Comparison of ENCODE assay signal across 1 cellular context in the genomic region with DNA sequence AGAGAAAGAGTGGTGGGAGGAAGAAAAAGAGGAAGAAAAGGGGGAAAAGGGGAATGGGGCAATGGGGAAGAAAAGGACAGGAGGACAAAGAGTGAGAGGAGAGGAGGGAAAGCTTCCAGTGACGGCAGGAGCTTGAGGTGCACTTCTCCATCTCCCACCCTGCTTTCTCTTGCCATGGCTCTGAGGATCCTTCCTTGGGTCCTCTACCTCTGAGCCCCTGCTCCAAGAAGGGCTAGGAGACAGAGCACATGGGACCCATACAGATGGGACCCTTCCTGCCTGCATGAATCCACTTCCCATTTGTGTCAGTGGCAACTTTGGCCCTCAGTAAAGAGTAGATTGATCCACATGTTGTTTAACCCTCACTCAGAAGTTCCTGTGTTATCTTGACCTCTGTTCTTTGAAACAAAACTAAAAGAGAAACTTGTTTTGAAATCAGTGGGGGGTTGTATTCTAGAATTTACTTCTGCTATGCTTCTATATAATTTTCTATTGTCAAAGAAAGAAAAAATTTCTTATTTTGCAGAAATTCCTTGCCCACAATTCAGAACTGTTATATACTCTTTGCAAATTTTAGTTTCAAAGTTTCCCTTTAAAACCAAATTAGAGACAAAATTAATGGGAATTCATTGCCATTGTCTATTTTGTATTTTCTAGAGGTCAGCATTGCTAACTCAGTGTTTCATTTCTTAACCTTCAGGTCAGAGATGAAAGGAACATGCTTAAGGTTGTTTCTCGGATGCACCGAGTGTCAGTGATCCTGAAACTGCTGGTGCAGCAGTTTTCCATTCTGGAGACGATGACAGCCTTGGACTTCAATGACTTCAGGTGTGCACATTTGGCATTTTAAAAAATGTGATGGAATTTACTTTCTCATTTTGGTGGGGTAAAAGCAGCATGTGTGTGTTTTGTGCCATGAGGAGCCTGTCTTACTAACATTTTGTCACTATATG.
TF ChIP-seq lines count a peak whose summit lies in the region.

No MANE protein-coding gene starts in this region.

TF ChIP-seq in IMR-90, 13 proteins besides CTCF, POLR2A, EP300 and RAD21:
- TF ChIP-seq MAZ (IDR thresholded peaks at IDR 0.05; ENCODE audit: borderline replicate concordance, low read depth, low read length) (no peak), MXI1 (IDR thresholded peaks at IDR 0.05; ENCODE audit: borderline replicate concordance, low read depth, low read length) (no peak), MAFK (IDR thresholded peaks at IDR 0.05; ENCODE audit: low read depth, low read length) (peak; percentile 64)
- TF ChIP-seq, protein P1, sequence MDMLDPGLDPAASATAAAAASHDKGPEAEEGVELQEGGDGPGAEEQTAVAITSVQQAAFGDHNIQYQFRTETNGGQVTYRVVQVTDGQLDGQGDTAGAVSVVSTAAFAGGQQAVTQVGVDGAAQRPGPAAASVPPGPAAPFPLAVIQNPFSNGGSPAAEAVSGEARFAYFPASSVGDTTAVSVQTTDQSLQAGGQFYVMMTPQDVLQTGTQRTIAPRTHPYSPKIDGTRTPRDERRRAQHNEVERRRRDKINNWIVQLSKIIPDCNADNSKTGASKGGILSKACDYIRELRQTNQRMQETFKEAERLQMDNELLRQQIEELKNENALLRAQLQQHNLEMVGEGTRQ (IDR thresholded peaks at IDR 0.05; ENCODE audit: low read depth, low read length) = no peak
